In the genomic region with DNA sequence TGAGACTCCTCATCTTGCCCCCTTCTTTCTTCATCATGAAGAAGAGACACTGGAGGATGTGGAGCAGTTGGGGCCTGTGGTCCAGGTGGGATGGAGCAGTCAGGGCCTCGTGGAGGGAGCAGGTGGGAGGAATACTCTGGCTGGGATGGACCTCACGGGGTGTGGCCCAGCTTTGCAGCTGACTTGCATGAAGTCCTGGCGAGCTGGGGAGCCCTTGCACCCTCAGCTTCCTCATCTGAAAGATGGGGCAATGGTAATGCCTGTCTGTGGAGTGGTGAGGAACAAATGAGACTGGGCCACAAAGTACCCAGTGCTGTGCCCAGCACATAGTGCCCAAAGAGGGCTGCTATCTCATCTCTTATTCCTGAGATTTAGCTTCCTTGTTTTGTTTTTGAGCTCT, we compare ENCODE assay signal across 1 cellular context.
TF ChIP-seq lines count a peak whose summit lies in the region.

No MANE protein-coding gene starts in this region.

TF ChIP-seq in WTC11, 78 proteins besides CTCF, POLR2A, EP300 and RAD21 (continued from another document):
- TF ChIP-seq, protein P1, sequence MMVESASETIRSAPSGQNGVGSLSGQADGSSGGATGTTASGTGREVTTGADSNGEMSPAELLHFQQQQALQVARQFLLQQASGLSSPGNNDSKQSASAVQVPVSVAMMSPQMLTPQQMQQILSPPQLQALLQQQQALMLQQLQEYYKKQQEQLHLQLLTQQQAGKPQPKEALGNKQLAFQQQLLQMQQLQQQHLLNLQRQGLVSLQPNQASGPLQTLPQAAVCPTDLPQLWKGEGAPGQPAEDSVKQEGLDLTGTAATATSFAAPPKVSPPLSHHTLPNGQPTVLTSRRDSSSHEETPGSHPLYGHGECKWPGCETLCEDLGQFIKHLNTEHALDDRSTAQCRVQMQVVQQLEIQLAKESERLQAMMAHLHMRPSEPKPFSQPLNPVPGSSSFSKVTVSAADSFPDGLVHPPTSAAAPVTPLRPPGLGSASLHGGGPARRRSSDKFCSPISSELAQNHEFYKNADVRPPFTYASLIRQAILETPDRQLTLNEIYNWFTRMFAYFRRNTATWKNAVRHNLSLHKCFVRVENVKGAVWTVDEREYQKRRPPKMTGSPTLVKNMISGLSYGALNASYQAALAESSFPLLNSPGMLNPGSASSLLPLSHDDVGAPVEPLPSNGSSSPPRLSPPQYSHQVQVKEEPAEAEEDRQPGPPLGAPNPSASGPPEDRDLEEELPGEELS (CRISPR knock-in tag; IDR thresholded peaks at IDR 0.05): no peak
- no peak for TF ChIP-seq ZSCAN18 (CRISPR knock-in tag; IDR thresholded peaks at IDR 0.05)
- no peak for TF ChIP-seq FOXK1 (CRISPR knock-in tag; IDR thresholded peaks at IDR 0.05)
- TF ChIP-seq, protein P2, sequence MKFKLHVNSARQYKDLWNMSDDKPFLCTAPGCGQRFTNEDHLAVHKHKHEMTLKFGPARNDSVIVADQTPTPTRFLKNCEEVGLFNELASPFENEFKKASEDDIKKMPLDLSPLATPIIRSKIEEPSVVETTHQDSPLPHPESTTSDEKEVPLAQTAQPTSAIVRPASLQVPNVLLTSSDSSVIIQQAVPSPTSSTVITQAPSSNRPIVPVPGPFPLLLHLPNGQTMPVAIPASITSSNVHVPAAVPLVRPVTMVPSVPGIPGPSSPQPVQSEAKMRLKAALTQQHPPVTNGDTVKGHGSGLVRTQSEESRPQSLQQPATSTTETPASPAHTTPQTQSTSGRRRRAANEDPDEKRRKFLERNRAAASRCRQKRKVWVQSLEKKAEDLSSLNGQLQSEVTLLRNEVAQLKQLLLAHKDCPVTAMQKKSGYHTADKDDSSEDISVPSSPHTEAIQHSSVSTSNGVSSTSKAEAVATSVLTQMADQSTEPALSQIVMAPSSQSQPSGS (CRISPR knock-in tag; IDR thresholded peaks at IDR 0.05; ENCODE audit: borderline replicate concordance, low read depth): no peak
- TF ChIP-seq ZNF317 (CRISPR knock-in tag; IDR thresholded peaks at IDR 0.05; ENCODE audit: borderline replicate concordance, low read depth): no peak
- TF ChIP-seq AR (CRISPR knock-in tag; IDR thresholded peaks at IDR 0.05): no peak
- TF ChIP-seq MYBL2 (CRISPR knock-in tag; IDR thresholded peaks at IDR 0.05): no peak
